ENCODE assay signal across 13 cellular contexts in the genomic region with DNA sequence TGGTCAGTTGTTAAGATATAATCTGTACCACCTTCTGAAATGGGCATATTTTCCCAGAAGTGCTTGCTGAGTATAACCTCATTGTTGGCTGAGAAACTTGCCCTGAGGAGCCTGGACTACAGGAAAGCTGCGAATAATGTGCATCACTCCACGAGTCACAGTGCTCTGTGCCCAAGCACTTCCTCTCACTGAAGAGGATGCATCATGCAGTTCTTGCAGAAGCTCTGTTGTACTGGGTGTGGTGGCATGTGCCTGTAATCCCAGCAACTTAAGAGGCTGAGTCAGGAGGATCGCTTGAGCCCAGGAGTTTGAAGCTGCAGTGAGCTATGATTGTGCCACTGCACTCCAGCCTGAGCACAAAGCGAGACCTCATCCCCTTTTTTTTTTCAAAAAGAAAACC. TPM values are rescaled to one million over a fixed set of nuclear protein-coding genes. Genes with fewer than 3 reads are reported as not detected.
DNase-seq lines count a peak whose midpoint lies in the region; ATAC-seq and TF ChIP-seq lines count a peak whose summit lies in the region.
"Had no signal": no experiment of that assay in that cellular context is flagged by ENCODE, and none has a peak within 500 bp of the region (broad histone marks: within the 10 kb centered on the region; RNA-seq: fewer than 3 reads in every experiment).

No MANE protein-coding gene starts in this region.

- no peak for TF ChIP-seq EP300 in upper lobe of left lung (IDR thresholded peaks at IDR 0.05)

- TF ChIP-seq CTCF in RWPE2 (IDR thresholded peaks at IDR 0.05; ENCODE audit: poor library complexity, severe bottlenecking) (no peak), upper lobe of left lung (IDR thresholded peaks at IDR 0.05) (no peak)

- intact Hi-C loops in Right ventricle myocardium superior (cut with DNase I) (no loop called here), Right ventricle myocardium inferior (cut with DNase I) (no loop called here)

- no peaks in the 10 kb centered on the region for H3K36me3 ChIP-seq in RWPE2 (ENCODE audit: low read depth)
- H3K36me3 ChIP-seq in upper lobe of left lung = no peaks in the 10 kb centered on the region
- H3K36me3 ChIP-seq in HAP-1 (replicated peaks) = no peaks in the 10 kb centered on the region
- H3K36me3 ChIP-seq: Peyer's patch had no signal

- peak overlapping the region; percentile 60 for H3K27ac ChIP-seq in RWPE2 (ENCODE audit: poor library complexity, severe bottlenecking)
- no peak overlapping the region for H3K27ac ChIP-seq in upper lobe of left lung
- H3K27ac ChIP-seq: C4-2B, heart left ventricle, Peyer's patch had no signal

- H3K4me1 ChIP-seq in RWPE2 (ENCODE audit: insufficient read depth, poor library complexity, severe bottlenecking) (peaks cover 9% of the 10 kb centered on the region), upper lobe of left lung (no peaks in the 10 kb centered on the region), HAP-1 (no peaks in the 10 kb centered on the region)
- H3K4me1 ChIP-seq: heart left ventricle, Peyer's patch had no signal

- ATAC-seq in Right ventricle myocardium superior (ENCODE audit: poor library complexity) = no peak
- ATAC-seq in Right ventricle myocardium inferior = no peak
- ATAC-seq in RWPE2 (ENCODE audit: low read depth) = peak; percentile 81
- peak; percentile 66 to 93 for ATAC-seq in upper lobe of left lung (ENCODE audit: low FRiP score in 2 of 2)
- no peak for ATAC-seq in HG03095 (IDR thresholded peaks at IDR 0.05; ENCODE audit: unreplicated experiment)

- H3K9me3 ChIP-seq in RWPE2 (ENCODE audit: severe bottlenecking) (no peaks in the 10 kb centered on the region), upper lobe of left lung (no peaks in the 10 kb centered on the region), HAP-1 (no peaks in the 10 kb centered on the region)
- H3K9me3 ChIP-seq: heart left ventricle, Peyer's patch had no signal

- no peak overlapping the region for H3K4me3 ChIP-seq in RWPE2 (ENCODE audit: severe bottlenecking)
- no peak overlapping the region for H3K4me3 ChIP-seq in upper lobe of left lung
- H3K4me3 ChIP-seq in HAP-1 = no peak overlapping the region
- H3K4me3 ChIP-seq: heart left ventricle, Peyer's patch had no signal

- H3K27me3 ChIP-seq in RWPE2 (ENCODE audit: insufficient read depth, poor library complexity, severe bottlenecking) = no peaks in the 10 kb centered on the region
- H3K27me3 ChIP-seq in upper lobe of left lung = no peaks in the 10 kb centered on the region
- H3K27me3 ChIP-seq in HAP-1 (ENCODE audit: low read depth) = no peaks in the 10 kb centered on the region
- H3K27me3 ChIP-seq: Peyer's patch had no signal

- no peak for TF ChIP-seq POLR2A in upper lobe of left lung (IDR thresholded peaks at IDR 0.05)

- in situ Hi-C loops in HAP-1 (cut with MboI; ENCODE audit: low sequenced_read_pairs) = no loop called here

- DNase-seq in Right ventricle myocardium superior (peak; percentile 39), Right ventricle myocardium inferior (ENCODE audit: missing footprints) (no peak), RWPE2 (ENCODE audit: low spot score) (no peak), fibroblast of peridontal ligament (ENCODE audit: extremely low read depth) (peak; percentile 50), upper lobe of left lung (peak in 1 of 2 donors; percentile 61), HAP-1 (ENCODE audit: low spot score in 2 of 2) (no peak)
- DNase-seq in stimulated activated naive CD4-positive, alpha-beta T cell (lab: John Stamatoyannopoulos, UW) = no peak
- DNase-seq: NCI-H1694; Peyer's patch; stimulated activated CD4-positive, alpha-beta T cell treated with anti-CD3 and anti-CD28 coated beads, Interleukin-12 subunit alpha, Interleukin-12 subunit beta, amount 100 ng/mL, for 4 hours had no signal

- 33 to 54% methylated on average over 3 to 4 of the region's 4 CpGs for WGBS in upper lobe of left lung, 2 donors

RNA-seq across cellular contexts. Expression of a gene that starts 56.9 kb away (rescaled TPM):
- total RNA-seq in Right ventricle myocardium superior (4.2 TPM), Right ventricle myocardium inferior (6.9 TPM), upper lobe of left lung (10 to 100 TPM; 20.6 to 51.6 (median 42.1) TPM)

Comparison
In these comparisons a context has a peak if more than half of its experiments do, and no peak if none do; other contexts are left out.
1. DNase-seq: peak in Right ventricle myocardium superior (single experiment) and fibroblast of peridontal ligament (single experiment); none in Right ventricle myocardium inferior (single experiment), RWPE2 (single experiment), stimulated activated naive CD4-positive, alpha-beta T cell (0 of 6) and HAP-1 (0 of 2).
2. ATAC-seq: peak in RWPE2 (single experiment) and upper lobe of left lung (2 of 2); none in Right ventricle myocardium superior (single experiment), Right ventricle myocardium inferior (single experiment) and HG03095 (single experiment).